1 cellular context compared by ENCODE assay signal in the genomic region with DNA sequence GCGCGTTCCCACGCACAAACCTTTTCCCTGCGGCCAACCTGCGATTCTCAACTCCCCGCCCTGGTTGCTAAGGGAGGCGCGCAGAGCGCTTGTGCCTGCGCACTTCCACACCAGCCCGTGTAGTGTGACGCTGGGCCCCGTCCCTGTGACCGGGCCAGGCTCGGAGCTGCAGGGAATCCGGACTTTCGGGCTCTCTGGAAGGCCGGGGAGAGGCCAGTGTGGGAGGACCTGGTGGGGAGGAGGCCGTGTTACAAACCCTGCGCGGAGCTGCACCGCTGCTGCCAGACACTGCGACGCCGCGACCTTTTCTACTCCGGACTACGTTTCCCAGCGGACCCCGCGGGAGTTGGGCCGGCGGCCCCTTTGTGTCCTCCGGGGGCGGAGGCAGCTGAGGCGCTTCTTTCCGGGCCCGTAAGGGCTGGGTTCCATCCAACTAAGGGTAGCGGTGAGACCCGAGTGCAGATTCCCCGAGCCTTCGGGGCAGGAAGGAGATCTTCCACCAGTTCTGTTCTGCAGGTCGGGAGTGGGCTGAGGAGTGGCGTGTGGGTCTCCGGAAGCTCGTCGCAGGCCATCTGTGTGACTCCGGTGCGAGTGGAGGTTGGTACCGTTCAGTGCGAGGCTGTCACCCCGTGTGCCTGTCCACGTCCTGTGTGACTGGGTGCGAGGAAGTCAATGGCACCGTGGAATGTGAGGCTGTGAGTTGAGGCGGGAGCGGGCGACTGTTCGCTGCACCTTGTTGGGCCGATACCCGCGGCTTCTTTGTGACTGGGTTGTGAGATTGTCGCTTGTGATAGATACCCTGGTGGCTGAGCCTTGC.
TF ChIP-seq lines count a peak whose summit lies in the region.

A gene (plus strand): TSS at position 396 of the 817 bp plus-strand sequence. CDS start 999 bp downstream, outside the sequence.

TF ChIP-seq in HEK293, 187 proteins besides CTCF, POLR2A, EP300 and RAD21 (continued from another document and continues in another):
- TF ChIP-seq, protein P1, sequence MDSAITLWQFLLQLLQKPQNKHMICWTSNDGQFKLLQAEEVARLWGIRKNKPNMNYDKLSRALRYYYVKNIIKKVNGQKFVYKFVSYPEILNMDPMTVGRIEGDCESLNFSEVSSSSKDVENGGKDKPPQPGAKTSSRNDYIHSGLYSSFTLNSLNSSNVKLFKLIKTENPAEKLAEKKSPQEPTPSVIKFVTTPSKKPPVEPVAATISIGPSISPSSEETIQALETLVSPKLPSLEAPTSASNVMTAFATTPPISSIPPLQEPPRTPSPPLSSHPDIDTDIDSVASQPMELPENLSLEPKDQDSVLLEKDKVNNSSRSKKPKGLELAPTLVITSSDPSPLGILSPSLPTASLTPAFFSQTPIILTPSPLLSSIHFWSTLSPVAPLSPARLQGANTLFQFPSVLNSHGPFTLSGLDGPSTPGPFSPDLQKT (IDR thresholded peaks at IDR 0.05; ENCODE audit: borderline replicate concordance, low read depth, low read length): no peak
- TF ChIP-seq ZNF354C (tag by site-specific recombination; IDR thresholded peaks at IDR 0.05; ENCODE audit: borderline replicate concordance, low read depth) (no peak), ZNF157 (tag by site-specific recombination; IDR thresholded peaks at IDR 0.05) (no peak; the same call in 1 of the 2 replicates), ZNF416 (tag by site-specific recombination; IDR thresholded peaks at IDR 0.05) (peak; percentile 21; the same call in 1 of the 2 replicates), ZNF621 (tag by site-specific recombination; IDR thresholded peaks at IDR 0.05) (no peak), ZNF132 (tag by site-specific recombination; IDR thresholded peaks at IDR 0.05; ENCODE audit: borderline replicate concordance) (no peak), ZBTB8A (tag by site-specific recombination; IDR thresholded peaks at IDR 0.05) (peak; percentile 75), HOXC10 (CRISPR knock-in tag; IDR thresholded peaks at IDR 0.05) (no peak), ZNF837 (tag by site-specific recombination; IDR thresholded peaks at IDR 0.05) (no peak), ZNF473 (tag by site-specific recombination; IDR thresholded peaks at IDR 0.05) (no peak), ZNF555 (tag by site-specific recombination; conservative IDR thresholded peaks at IDR 0.05) (no peak), ZNF785 (tag by site-specific recombination; IDR thresholded peaks at IDR 0.05) (peak; percentile 91; the same call in 1 of the 2 replicates), ZNF791 (tag by site-specific recombination; IDR thresholded peaks at IDR 0.05) (no peak), ZNF629 (tag by site-specific recombination; IDR thresholded peaks at IDR 0.05) (peak; percentile 78), TRIM28 (IDR thresholded peaks at IDR 0.05; ENCODE audit: borderline replicate concordance, low read length) (peak; percentile 94; the same call in 1 of the 2 replicates), ZNF274 (IDR thresholded peaks at IDR 0.05; ENCODE audit: low read length) (no peak), ZNF274 (tag by site-specific recombination; IDR thresholded peaks at IDR 0.05; ENCODE audit: borderline replicate concordance) (no peak), ZNF776 (tag by site-specific recombination; IDR thresholded peaks at IDR 0.05; ENCODE audit: borderline replicate concordance) (no peak)
- TF ChIP-seq, protein P2, sequence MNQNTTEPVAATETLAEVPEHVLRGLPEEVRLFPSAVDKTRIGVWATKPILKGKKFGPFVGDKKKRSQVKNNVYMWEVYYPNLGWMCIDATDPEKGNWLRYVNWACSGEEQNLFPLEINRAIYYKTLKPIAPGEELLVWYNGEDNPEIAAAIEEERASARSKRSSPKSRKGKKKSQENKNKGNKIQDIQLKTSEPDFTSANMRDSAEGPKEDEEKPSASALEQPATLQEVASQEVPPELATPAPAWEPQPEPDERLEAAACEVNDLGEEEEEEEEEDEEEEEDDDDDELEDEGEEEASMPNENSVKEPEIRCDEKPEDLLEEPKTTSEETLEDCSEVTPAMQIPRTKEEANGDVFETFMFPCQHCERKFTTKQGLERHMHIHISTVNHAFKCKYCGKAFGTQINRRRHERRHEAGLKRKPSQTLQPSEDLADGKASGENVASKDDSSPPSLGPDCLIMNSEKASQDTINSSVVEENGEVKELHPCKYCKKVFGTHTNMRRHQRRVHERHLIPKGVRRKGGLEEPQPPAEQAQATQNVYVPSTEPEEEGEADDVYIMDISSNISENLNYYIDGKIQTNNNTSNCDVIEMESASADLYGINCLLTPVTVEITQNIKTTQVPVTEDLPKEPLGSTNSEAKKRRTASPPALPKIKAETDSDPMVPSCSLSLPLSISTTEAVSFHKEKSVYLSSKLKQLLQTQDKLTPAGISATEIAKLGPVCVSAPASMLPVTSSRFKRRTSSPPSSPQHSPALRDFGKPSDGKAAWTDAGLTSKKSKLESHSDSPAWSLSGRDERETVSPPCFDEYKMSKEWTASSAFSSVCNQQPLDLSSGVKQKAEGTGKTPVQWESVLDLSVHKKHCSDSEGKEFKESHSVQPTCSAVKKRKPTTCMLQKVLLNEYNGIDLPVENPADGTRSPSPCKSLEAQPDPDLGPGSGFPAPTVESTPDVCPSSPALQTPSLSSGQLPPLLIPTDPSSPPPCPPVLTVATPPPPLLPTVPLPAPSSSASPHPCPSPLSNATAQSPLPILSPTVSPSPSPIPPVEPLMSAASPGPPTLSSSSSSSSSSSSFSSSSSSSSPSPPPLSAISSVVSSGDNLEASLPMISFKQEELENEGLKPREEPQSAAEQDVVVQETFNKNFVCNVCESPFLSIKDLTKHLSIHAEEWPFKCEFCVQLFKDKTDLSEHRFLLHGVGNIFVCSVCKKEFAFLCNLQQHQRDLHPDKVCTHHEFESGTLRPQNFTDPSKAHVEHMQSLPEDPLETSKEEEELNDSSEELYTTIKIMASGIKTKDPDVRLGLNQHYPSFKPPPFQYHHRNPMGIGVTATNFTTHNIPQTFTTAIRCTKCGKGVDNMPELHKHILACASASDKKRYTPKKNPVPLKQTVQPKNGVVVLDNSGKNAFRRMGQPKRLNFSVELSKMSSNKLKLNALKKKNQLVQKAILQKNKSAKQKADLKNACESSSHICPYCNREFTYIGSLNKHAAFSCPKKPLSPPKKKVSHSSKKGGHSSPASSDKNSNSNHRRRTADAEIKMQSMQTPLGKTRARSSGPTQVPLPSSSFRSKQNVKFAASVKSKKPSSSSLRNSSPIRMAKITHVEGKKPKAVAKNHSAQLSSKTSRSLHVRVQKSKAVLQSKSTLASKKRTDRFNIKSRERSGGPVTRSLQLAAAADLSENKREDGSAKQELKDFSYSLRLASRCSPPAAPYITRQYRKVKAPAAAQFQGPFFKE (tag by site-specific recombination; IDR thresholded peaks at IDR 0.05; ENCODE audit: borderline replicate concordance): no peak
- TF ChIP-seq, protein P3, sequence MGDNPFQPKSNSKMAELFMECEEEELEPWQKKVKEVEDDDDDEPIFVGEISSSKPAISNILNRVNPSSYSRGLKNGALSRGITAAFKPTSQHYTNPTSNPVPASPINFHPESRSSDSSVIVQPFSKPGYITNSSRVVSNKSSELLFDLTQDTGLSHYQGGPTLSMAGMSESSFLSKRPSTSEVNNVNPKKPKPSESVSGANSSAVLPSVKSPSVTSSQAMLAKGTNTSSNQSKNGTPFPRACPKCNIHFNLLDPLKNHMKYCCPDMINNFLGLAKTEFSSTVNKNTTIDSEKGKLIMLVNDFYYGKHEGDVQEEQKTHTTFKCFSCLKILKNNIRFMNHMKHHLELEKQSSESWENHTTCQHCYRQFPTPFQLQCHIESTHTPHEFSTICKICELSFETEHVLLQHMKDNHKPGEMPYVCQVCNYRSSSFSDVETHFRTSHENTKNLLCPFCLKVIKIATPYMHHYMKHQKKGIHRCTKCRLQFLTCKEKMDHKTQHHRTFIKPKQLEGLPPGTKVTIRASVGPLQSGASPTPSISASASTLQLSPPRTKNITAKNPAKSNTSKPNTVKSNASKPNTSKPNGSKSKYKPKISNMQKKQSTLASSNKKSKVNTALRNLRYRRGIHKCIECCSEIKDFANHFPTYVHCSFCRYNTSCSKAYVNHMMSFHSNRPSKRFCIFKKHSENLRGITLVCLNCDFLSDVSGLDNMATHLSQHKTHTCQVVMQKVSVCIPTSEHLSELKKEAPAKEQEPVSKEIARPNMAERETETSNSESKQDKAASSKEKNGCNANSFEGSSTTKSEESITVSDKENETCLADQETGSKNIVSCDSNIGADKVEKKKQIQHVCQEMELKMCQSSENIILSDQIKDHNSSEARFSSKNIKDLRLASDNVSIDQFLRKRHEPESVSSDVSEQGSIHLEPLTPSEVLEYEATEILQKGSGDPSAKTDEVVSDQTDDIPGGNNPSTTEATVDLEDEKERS (tag by site-specific recombination; IDR thresholded peaks at IDR 0.05): 0 out of 2 replicates have a peak, but pooled peaks have one; percentile 74
- TF ChIP-seq, protein P4, sequence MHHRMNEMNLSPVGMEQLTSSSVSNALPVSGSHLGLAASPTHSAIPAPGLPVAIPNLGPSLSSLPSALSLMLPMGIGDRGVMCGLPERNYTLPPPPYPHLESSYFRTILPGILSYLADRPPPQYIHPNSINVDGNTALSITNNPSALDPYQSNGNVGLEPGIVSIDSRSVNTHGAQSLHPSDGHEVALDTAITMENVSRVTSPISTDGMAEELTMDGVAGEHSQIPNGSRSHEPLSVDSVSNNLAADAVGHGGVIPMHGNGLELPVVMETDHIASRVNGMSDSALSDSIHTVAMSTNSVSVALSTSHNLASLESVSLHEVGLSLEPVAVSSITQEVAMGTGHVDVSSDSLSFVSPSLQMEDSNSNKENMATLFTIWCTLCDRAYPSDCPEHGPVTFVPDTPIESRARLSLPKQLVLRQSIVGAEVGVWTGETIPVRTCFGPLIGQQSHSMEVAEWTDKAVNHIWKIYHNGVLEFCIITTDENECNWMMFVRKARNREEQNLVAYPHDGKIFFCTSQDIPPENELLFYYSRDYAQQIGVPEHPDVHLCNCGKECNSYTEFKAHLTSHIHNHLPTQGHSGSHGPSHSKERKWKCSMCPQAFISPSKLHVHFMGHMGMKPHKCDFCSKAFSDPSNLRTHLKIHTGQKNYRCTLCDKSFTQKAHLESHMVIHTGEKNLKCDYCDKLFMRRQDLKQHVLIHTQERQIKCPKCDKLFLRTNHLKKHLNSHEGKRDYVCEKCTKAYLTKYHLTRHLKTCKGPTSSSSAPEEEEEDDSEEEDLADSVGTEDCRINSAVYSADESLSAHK (tag by site-specific recombination; IDR thresholded peaks at IDR 0.05): peak; percentile 42; the same call in 1 of the 2 replicates
- TF ChIP-seq, protein P5, sequence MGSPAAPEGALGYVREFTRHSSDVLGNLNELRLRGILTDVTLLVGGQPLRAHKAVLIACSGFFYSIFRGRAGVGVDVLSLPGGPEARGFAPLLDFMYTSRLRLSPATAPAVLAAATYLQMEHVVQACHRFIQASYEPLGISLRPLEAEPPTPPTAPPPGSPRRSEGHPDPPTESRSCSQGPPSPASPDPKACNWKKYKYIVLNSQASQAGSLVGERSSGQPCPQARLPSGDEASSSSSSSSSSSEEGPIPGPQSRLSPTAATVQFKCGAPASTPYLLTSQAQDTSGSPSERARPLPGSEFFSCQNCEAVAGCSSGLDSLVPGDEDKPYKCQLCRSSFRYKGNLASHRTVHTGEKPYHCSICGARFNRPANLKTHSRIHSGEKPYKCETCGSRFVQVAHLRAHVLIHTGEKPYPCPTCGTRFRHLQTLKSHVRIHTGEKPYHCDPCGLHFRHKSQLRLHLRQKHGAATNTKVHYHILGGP (tag by site-specific recombination; IDR thresholded peaks at IDR 0.05): no peak
- TF ChIP-seq, protein P6, sequence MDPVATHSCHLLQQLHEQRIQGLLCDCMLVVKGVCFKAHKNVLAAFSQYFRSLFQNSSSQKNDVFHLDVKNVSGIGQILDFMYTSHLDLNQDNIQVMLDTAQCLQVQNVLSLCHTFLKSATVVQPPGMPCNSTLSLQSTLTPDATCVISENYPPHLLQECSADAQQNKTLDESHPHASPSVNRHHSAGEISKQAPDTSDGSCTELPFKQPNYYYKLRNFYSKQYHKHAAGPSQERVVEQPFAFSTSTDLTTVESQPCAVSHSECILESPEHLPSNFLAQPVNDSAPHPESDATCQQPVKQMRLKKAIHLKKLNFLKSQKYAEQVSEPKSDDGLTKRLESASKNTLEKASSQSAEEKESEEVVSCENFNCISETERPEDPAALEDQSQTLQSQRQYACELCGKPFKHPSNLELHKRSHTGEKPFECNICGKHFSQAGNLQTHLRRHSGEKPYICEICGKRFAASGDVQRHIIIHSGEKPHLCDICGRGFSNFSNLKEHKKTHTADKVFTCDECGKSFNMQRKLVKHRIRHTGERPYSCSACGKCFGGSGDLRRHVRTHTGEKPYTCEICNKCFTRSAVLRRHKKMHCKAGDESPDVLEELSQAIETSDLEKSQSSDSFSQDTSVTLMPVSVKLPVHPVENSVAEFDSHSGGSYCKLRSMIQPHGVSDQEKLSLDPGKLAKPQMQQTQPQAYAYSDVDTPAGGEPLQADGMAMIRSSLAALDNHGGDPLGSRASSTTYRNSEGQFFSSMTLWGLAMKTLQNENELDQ (tag by site-specific recombination; IDR thresholded peaks at IDR 0.05; ENCODE audit: low read depth): no peak
- TF ChIP-seq, protein P7, sequence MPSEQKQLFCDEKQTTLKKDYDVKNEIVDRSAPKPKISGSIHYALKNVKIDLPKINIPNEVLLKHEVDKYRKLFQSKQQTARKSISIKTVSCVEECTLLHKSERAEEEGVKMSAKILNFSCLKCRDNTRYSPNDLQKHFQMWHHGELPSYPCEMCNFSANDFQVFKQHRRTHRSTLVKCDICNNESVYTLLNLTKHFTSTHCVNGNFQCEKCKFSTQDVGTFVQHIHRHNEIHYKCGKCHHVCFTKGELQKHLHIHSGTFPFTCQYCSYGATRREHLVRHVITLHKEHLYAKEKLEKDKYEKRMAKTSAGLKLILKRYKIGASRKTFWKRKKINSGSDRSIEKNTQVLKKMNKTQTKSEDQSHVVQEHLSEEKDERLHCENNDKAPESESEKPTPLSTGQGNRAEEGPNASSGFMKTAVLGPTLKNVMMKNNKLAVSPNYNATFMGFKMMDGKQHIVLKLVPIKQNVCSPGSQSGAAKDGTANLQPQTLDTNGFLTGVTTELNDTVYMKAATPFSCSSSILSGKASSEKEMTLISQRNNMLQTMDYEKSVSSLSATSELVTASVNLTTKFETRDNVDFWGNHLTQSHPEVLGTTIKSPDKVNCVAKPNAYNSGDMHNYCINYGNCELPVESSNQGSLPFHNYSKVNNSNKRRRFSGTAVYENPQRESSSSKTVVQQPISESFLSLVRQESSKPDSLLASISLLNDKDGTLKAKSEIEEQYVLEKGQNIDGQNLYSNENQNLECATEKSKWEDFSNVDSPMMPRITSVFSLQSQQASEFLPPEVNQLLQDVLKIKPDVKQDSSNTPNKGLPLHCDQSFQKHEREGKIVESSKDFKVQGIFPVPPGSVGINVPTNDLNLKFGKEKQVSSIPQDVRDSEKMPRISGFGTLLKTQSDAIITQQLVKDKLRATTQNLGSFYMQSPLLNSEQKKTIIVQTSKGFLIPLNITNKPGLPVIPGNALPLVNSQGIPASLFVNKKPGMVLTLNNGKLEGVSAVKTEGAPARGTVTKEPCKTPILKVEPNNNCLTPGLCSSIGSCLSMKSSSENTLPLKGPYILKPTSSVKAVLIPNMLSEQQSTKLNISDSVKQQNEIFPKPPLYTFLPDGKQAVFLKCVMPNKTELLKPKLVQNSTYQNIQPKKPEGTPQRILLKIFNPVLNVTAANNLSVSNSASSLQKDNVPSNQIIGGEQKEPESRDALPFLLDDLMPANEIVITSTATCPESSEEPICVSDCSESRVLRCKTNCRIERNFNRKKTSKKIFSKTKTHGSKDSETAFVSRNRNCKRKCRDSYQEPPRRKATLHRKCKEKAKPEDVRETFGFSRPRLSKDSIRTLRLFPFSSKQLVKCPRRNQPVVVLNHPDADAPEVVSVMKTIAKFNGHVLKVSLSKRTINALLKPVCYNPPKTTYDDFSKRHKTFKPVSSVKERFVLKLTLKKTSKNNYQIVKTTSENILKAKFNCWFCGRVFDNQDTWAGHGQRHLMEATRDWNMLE (tag by site-specific recombination; conservative IDR thresholded peaks at IDR 0.05; ENCODE audit: low read depth): peak; percentile 78
